In the genomic region with DNA sequence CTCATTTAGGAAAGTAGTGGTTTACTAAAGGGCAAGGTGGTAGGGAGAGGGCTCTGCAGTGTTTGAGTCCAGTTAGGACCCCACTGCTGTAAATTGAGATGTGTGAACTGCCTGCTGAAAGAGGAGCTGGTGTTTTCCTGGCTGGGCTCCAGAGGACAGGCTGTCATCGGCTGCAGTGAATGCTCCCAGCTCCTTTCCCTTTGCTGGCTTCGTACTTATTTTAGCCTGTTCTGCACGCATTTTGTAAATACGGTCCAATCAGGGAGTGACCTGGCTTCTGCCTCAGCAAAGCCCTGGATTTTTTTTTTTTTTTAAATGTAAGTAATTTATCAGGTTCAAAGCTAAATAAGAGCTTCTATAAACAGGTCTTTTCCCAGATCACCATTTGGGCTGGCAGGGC, we compare ENCODE assay signal across 19 cellular contexts. TPM values are rescaled to one million over a fixed set of nuclear protein-coding genes. Genes with fewer than 3 reads are reported as not detected.
DNase-seq lines count a peak whose midpoint lies in the region; ATAC-seq and TF ChIP-seq lines count a peak whose summit lies in the region.
"Had no signal": no experiment of that assay in that cellular context is flagged by ENCODE, and none has a peak within 500 bp of the region (broad histone marks: within the 10 kb centered on the region; RNA-seq: fewer than 3 reads in every experiment).

No MANE protein-coding gene starts in this region.

- no peaks in the 10 kb centered on the region for H3K79me2 ChIP-seq in neural progenitor cell (ENCODE audit: low read depth)
- H3K79me2 ChIP-seq: parathyroid adenoma had no signal

- H4K20me1 ChIP-seq in neural progenitor cell (ENCODE audit: low read depth) = no peaks in the 10 kb centered on the region

- H3K27ac Mint-ChIP-seq in neural progenitor cell = peak overlapping the region; percentile 64
- H3K27ac Mint-ChIP-seq: stimulated activated naive CD8-positive, alpha-beta T cell treated with anti-CD3 and anti-CD28 coated beads, Interleukin-15, Interleukin-2, amounts not matched to agents 100 ng/mL and 50 ng/mL, for 24 hours had no signal

- ATAC-seq in heart left ventricle = peak; percentile 81 to 90 (median 88)

- TF ChIP-seq EP300 in transverse colon (IDR thresholded peaks at IDR 0.05; ENCODE audit: low read depth) = no peak

- H3K4me2 ChIP-seq in neural progenitor cell = no peak overlapping the region
- H3K4me2 ChIP-seq: KMS-11 had no signal

- no peak overlapping the region for H3K4me3 Mint-ChIP-seq in neural progenitor cell
- H3K4me3 Mint-ChIP-seq: stimulated activated naive CD8-positive, alpha-beta T cell treated with anti-CD3 and anti-CD28 coated beads, Interleukin-15, Interleukin-2, amounts not matched to agents 100 ng/mL and 50 ng/mL, for 24 hours had no signal

- in situ Hi-C loops in transverse colon (cut with MboI; ENCODE audit: low pct_ligation_motif_present in 1 of 4, low pct_unique_long_range_greater_than_20kb in 1 of 4, low sequenced_read_pairs in 3 of 4) = no loop called here

- H3K27me3 ChIP-seq in heart left ventricle (no peaks in the 10 kb centered on the region), neural progenitor cell (no peaks in the 10 kb centered on the region), transverse colon (no peaks in the 10 kb centered on the region)
- H3K27me3 ChIP-seq: uterus had no signal

- H3K4me1 Mint-ChIP-seq in neural progenitor cell = peaks cover 9% of the 10 kb centered on the region

- DNase-seq in EH (ENCODE audit: low read depth) (peak; percentile 43), astrocyte of the hippocampus (ENCODE audit: low read depth, low spot score) (peak; percentile 72), heart left ventricle (peak; percentile 68 to 90 (median 78)), neural progenitor cell (ENCODE audit: low spot score) (no peak), NCI-H1436 treated with DMSO at 0.1 percent for 48 hours (lab: John Stamatoyannopoulos, UW) (no peak), transverse colon (no peak), NCI-H345 treated with DMSO at 0.1 percent for 48 hours (lab: John Stamatoyannopoulos, UW; ENCODE audit: unreplicated experiment) (no peak), NCI-H446 treated with DMSO at 0.1 percent for 48 hours (lab: John Stamatoyannopoulos, UW) (no peak)
- DNase-seq: activated CD4-positive, alpha-beta T cell treated with anti-CD3 and anti-CD28 coated beads for 48 hours; activated naive CD4-positive, alpha-beta T cell treated with anti-CD3 and anti-CD28 coated beads, Interleukin-2, amount 50 U/mL, for 16 hours; COR-L47; glutamatergic neuron; midbrain; OCI-M1; stimulated activated CD4-positive, alpha-beta T cell treated with anti-CD3 and anti-CD28 coated beads, Interleukin-12 subunit alpha, Interleukin-12 subunit beta, amount 100 ng/mL, for 4 hours; uterus had no signal

- 10 to 24% (median 18%) methylated on average over 4 of the region's 4 CpGs for WGBS in heart left ventricle, 4 donors
- WGBS in transverse colon (ENCODE audit: low coverage in 1 of 2), 2 donors = 52 to 77% methylated on average over 3 to 4 of the region's 4 CpGs

- H3K9me3 ChIP-seq in heart left ventricle (peaks cover 0 to 12% (median 0%) of the 10 kb centered on the region in 12 donors), neural progenitor cell (ENCODE audit: low read depth) (no peaks in the 10 kb centered on the region), transverse colon (no peaks in the 10 kb centered on the region)
- H3K9me3 ChIP-seq: uterus had no signal

- no peak overlapping the region for H2AFZ ChIP-seq in neural progenitor cell (replicated peaks)
- H2AFZ ChIP-seq: parathyroid adenoma had no signal

- H3K4me1 ChIP-seq in heart left ventricle (peaks cover 0 to 17% (median 4%) of the 10 kb centered on the region in 12 donors), neural progenitor cell (no peaks in the 10 kb centered on the region), transverse colon (no peaks in the 10 kb centered on the region)
- H3K4me1 ChIP-seq: parathyroid adenoma, uterus had no signal

- H3K27me3 Mint-ChIP-seq in neural progenitor cell (ENCODE audit: insufficient read depth, low read depth) = peaks cover 20% of the 10 kb centered on the region

- H3K27ac ChIP-seq in heart left ventricle (peak overlapping the region in 9 of 12 donors; percentile 17 to 73 (median 43)), neural progenitor cell (no peak overlapping the region), transverse colon (no peak overlapping the region)
- H3K27ac ChIP-seq: KMS-11, parathyroid adenoma, uterus had no signal

- H3K36me3 ChIP-seq in heart left ventricle = no peaks in the 10 kb centered on the region
- no peaks in the 10 kb centered on the region for H3K36me3 ChIP-seq in neural progenitor cell
- H3K36me3 ChIP-seq in transverse colon = no peaks in the 10 kb centered on the region
- H3K36me3 ChIP-seq: uterus had no signal

- H3K36me3 Mint-ChIP-seq in neural progenitor cell = peaks cover 2% of the 10 kb centered on the region

- no peaks in the 10 kb centered on the region for H3F3A ChIP-seq in neural progenitor cell (ENCODE audit: low read depth)

- no peak overlapping the region for H3K9ac ChIP-seq in neural progenitor cell
- H3K9ac ChIP-seq: KMS-11, parathyroid adenoma had no signal

- intact Hi-C loops in heart left ventricle (cut with DNase I) (no loop called here), transverse colon (cut with DNase I; ENCODE audit: low total_unique reads) (no loop called here)

- H3K9me3 Mint-ChIP-seq in neural progenitor cell = peaks cover 17% of the 10 kb centered on the region
- H3K9me3 Mint-ChIP-seq: stimulated activated naive CD8-positive, alpha-beta T cell treated with anti-CD3 and anti-CD28 coated beads, Interleukin-15, Interleukin-2, amounts not matched to agents 100 ng/mL and 50 ng/mL, for 24 hours had no signal

- TF ChIP-seq POLR2A in heart left ventricle (IDR thresholded peaks at IDR 0.05) = no peak
- no peak for TF ChIP-seq POLR2A in transverse colon (IDR thresholded peaks at IDR 0.05)

- TF ChIP-seq CTCF in heart left ventricle (IDR thresholded peaks at IDR 0.05) (no peak), neural progenitor cell (IDR thresholded peaks at IDR 0.05) (no peak), transverse colon (IDR thresholded peaks at IDR 0.05) (no peak)

- H3K4me3 ChIP-seq in heart left ventricle (no peak overlapping the region), neural progenitor cell (no peak overlapping the region), transverse colon (no peak overlapping the region)
- H3K4me3 ChIP-seq: uterus had no signal

RNA-seq across cellular contexts. Expression of a gene that starts 37.5 kb away (rescaled TPM):
- total RNA-seq in heart left ventricle (100 to 1,000 TPM; 249 to 507 (median 428) TPM), neural progenitor cell (ENCODE audit: low replicate concordance) (0.88 and 3.7 TPM in 2 replicates), transverse colon (10 to 100 TPM in 1 of 4 donors, under 1 TPM in 2, not detected in 1; 0.32 to 25.9 (median 0.68) TPM)
- 100 to 1,000 TPM; 236 to 250 TPM for polyA plus RNA-seq in heart left ventricle

Comparison
In these comparisons a context has a peak if more than half of its experiments do, and no peak if none do; other contexts are left out.
1. DNase-seq: peak in EH (single experiment), astrocyte of the hippocampus (single experiment) and heart left ventricle (5 of 5); none in neural progenitor cell (single experiment), NCI-H1436 treated with DMSO at 0.1 percent for 48 hours (single experiment), transverse colon (single experiment), NCI-H345 treated with DMSO at 0.1 percent for 48 hours (single experiment) and NCI-H446 treated with DMSO at 0.1 percent for 48 hours (single experiment).
2. H3K27ac ChIP-seq: peak in heart left ventricle (9 of 12); none in neural progenitor cell (single experiment) and transverse colon (0 of 4).
3. RNA of a gene that starts 37.5 kb away (total RNA-seq): 249 to 507 TPM in heart left ventricle; 0.88 to 3.7 TPM in neural progenitor cell and 0.32 to 25.9 TPM in transverse colon; every median in the first group is over 4 times any median in the second.